15 cellular contexts compared by ENCODE assay signal in genomic region chrX:110435191-110435590, GRCh38.
A peak's percentile ranks its signal among the peaks of the same experiment; 100 is the strongest.
DNase-seq lines count a peak whose midpoint lies in the region; ATAC-seq and TF ChIP-seq lines count a peak whose summit lies in the region.
"Had no signal": no experiment of that assay in that cellular context is flagged by ENCODE, and none has a peak within 500 bp of the region (broad histone marks: within the 10 kb centered on the region; RNA-seq: fewer than 3 reads in every experiment).

No MANE protein-coding gene starts in this region.

- no peak for TF ChIP-seq EP300 in suprapubic skin (IDR thresholded peaks at IDR 0.05)

- H3K4me3 ChIP-seq in WERI-Rb-1 (ENCODE audit: low read depth, low read length): no peak overlapping the region
- H3K4me3 ChIP-seq in suprapubic skin: no peak overlapping the region
- H3K4me3 ChIP-seq: A549 had no signal

- TF ChIP-seq POLR2A in suprapubic skin (IDR thresholded peaks at IDR 0.05): no peak

- ATAC-seq in left lobe of liver: peak; percentile 15
- ATAC-seq: A549 had no signal

- DNase-seq in NCI-H82 (lab: John Stamatoyannopoulos, UW) (peak; percentile 88), WERI-Rb-1 (peak; percentile 12), left lobe of liver (ENCODE audit: low spot score) (no peak), amygdala (lab: John Stamatoyannopoulos, UW) (no peak), NCI-H1694 (lab: John Stamatoyannopoulos, UW) (no peak), suprapubic skin (ENCODE audit: low spot score in 2 of 2) (no peak)
- DNase-seq: BE2C; CD4-positive, alpha-beta memory T cell; DMS153; DMS79 treated with DMSO at 0.1 percent for 48 hours; EL; GOT3; H9 had no signal

- H3K36me3 ChIP-seq in WERI-Rb-1 (no peaks in the 10 kb centered on the region), suprapubic skin (no peaks in the 10 kb centered on the region)
- H3K36me3 ChIP-seq: BE2C had no signal

- no peaks in the 10 kb centered on the region for H3K9me3 ChIP-seq in WERI-Rb-1 (ENCODE audit: severe bottlenecking)
- no peaks in the 10 kb centered on the region for H3K9me3 ChIP-seq in suprapubic skin
- H3K9me3 ChIP-seq: A549, BE2C had no signal

- H3K27me3 ChIP-seq in WERI-Rb-1 (ENCODE audit: insufficient read depth, low read depth, severe bottlenecking): peaks cover 70% of the 10 kb centered on the region
- no peaks in the 10 kb centered on the region for H3K27me3 ChIP-seq in suprapubic skin
- H3K27me3 ChIP-seq: BE2C had no signal

- no peaks in the 10 kb centered on the region for H3K4me1 ChIP-seq in suprapubic skin
- H3K4me1 ChIP-seq: A549, BE2C had no signal

- H3K27ac ChIP-seq in WERI-Rb-1: no peak overlapping the region
- H3K27ac ChIP-seq in suprapubic skin: no peak overlapping the region
- H3K27ac ChIP-seq: A549, C4-2B had no signal

- 82% methylated on average over 1 of the region's 1 CpG for WGBS in suprapubic skin

- TF ChIP-seq CTCF in WERI-Rb-1 (IDR thresholded peaks at IDR 0.05; ENCODE audit: low read depth, low read length) (no peak), suprapubic skin (IDR thresholded peaks at IDR 0.05) (no peak)

Comparison
In these comparisons a context has a peak if more than half of its experiments do, and no peak if none do; other contexts are left out.
1. DNase-seq: peak in NCI-H82 (single experiment) and WERI-Rb-1 (single experiment); none in left lobe of liver (single experiment), amygdala (0 of 56), NCI-H1694 (single experiment) and suprapubic skin (0 of 2).